ENCODE assay signal across 27 cellular contexts in the genomic region with DNA sequence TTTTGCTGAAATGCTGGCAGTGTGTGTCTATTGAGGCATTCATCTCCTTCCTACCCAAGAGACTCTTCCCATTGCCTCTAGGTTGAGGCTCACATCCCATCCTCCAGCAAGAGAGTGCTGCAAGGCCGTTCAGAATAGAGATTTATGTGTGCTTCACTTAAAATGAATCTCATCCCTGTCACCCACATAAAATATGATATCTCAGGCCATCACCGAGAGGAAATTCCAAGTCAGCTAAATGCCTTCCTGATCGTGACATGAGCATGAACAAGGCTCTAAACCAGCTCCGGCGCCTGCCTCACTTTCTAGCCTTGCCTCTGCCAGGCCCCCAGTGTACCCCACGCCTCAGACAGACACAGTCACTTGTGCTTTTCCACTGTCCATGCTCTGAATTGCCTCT.
"Had no signal": no experiment of that assay in that cellular context is flagged by ENCODE, and none has a peak within 500 bp of the region (broad histone marks: within the 10 kb centered on the region; RNA-seq: fewer than 3 reads in every experiment).

No MANE protein-coding gene starts in this region.

- H3K4me3 Mint-ChIP-seq: activated CD4-positive, alpha-beta T cell treated with anti-CD3 and anti-CD28 coated beads for 36 hours; activated CD8-positive, alpha-beta T cell treated with anti-CD3 and anti-CD28 coated beads, Interleukin-2, amount 10 ng/mL, durations not matched to agents 7 days and 5 days; activated naive CD8-positive, alpha-beta T cell treated with anti-CD3 and anti-CD28 coated beads, Interleukin-2, amount 10 ng/mL, durations not matched to agents 7 days and 5 days had no signal

- H3K27ac Mint-ChIP-seq: activated CD4-positive, alpha-beta T cell treated with anti-CD3 and anti-CD28 coated beads for 36 hours; activated CD8-positive, alpha-beta T cell treated with anti-CD3 and anti-CD28 coated beads, Interleukin-2, amount 10 ng/mL, durations not matched to agents 7 days and 5 days; activated naive CD8-positive, alpha-beta T cell treated with anti-CD3 and anti-CD28 coated beads, Interleukin-2, amount 10 ng/mL, durations not matched to agents 7 days and 5 days had no signal

- H3K27me3 ChIP-seq: adrenal gland, SJCRH30 had no signal

- H3K27ac ChIP-seq: adrenal gland, SJCRH30, VCaP had no signal

- H3K4me1 Mint-ChIP-seq: activated naive CD8-positive, alpha-beta T cell treated with anti-CD3 and anti-CD28 coated beads, Interleukin-2, amount 10 ng/mL, durations not matched to agents 7 days and 5 days had no signal

- H3K36me3 ChIP-seq: adrenal gland, SJCRH30 had no signal

- H3K9ac ChIP-seq: SK-N-SH had no signal

- DNase-seq: activated CD4-positive, alpha-beta T cell treated with anti-CD3 and anti-CD28 coated beads, Interleukin-2, amount 50 U/mL, for 4 hours; activated CD8-positive, alpha-beta memory T cell treated with anti-CD3 and anti-CD28 coated beads, Interleukin-2, amount 50 U/mL, for 48 hours; activated CD8-positive, alpha-beta T cell treated with anti-CD3 and anti-CD28 coated beads, Interleukin-2, amount 10 ng/mL, durations not matched to agents 7 days and 5 days; activated naive CD4-positive, alpha-beta T cell treated with anti-CD3 and anti-CD28 coated beads, Interleukin-2, amount 50 U/mL, for 16 hours; activated naive CD8-positive, alpha-beta T cell treated with anti-CD3 and anti-CD28 coated beads, Interleukin-2, amount 10 ng/mL, durations not matched to agents 7 days and 5 days; activated T-cell treated with anti-CD3 and anti-CD28 coated beads, Interleukin-2, amount 50 U/mL, for 1 hour; adrenal gland; anterior cingulate cortex; cerebellar nuclear complex; Kasumi-1; KBM-7; NCI-H1048; NCI-H146; NCI-H187 treated with DMSO at 0.1 percent for 48 hours; NCI-H2081 treated with DMSO at 0.1 percent for 48 hours; NCI-H446; NCI-H526; NCI-H774; NK-92 treated with Interleukin-12 subunit alpha and Interleukin-12 subunit beta, amount 100 ng/mL, for 24 hours; Right ventricle myocardium superior; RPMI8226; SJCRH30; SK-N-SH; T-helper 1 cell had no signal

- H3K4me1 ChIP-seq: adrenal gland, SJCRH30 had no signal

- H3K9me3 Mint-ChIP-seq: activated naive CD8-positive, alpha-beta T cell treated with anti-CD3 and anti-CD28 coated beads, Interleukin-2, amount 10 ng/mL, durations not matched to agents 7 days and 5 days had no signal

- H3K36me3 Mint-ChIP-seq: activated naive CD8-positive, alpha-beta T cell treated with anti-CD3 and anti-CD28 coated beads, Interleukin-2, amount 10 ng/mL, durations not matched to agents 7 days and 5 days had no signal

- H3K4me3 ChIP-seq: adrenal gland, SJCRH30 had no signal

- ATAC-seq: activated CD8-positive, alpha-beta T cell treated with anti-CD3 and anti-CD28 coated beads, Interleukin-2, amount 10 ng/mL, durations not matched to agents 7 days and 5 days; Panc1 had no signal

- H3K9me3 ChIP-seq: adrenal gland, SJCRH30, SK-N-SH had no signal

- H3K4me2 ChIP-seq: SK-N-SH had no signal
